14 cellular contexts compared by ENCODE assay signal in the genomic region with DNA sequence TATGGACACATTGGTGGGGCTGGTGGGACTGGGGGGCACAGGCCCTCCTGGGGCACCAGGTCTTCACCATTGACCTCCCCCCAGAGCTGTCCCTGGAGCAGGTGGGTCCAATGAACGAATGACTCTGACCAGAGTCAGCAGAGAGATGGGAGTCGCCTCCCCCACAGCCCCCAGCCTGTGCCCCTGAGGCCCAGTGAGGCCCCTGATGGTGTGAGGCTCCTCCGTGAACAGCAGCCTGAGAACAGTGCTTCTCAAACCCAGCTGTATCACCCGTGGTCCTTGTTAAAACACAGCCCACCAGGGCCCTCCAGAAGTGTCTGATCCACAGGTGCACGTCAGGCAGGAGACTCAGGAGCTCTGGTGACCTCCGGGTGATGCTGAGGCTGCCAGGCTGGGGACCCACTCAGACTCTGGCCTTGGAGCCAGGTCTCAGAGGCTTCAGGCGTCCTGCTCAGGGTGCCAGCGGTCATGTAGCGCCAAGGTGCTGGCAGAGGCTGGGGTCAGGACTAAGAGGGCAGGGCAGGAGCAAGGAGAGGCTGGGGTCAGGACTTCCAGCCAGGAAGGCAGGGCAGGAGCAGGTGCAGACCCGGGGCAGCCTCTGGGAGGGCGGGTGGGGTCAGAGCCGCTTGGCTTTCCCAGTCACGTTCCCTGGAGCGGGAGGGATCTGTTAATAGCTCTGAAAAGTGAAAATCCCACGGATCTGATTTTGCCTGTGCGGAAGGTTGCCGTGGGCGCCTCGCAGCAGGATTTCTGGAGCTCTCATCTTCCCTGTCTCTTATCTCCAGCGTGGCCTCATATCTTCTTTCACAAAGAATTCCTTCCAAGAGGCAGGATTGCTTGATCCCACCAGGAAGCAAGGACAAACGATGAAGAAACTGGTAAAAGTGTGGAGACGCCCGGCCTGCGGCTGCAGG. TPM values are rescaled to one million over a fixed set of nuclear protein-coding genes. Genes with fewer than 3 reads are reported as not detected.
DNase-seq lines count a peak whose midpoint lies in the region; ATAC-seq and TF ChIP-seq lines count a peak whose summit lies in the region.
"Had no signal": no experiment of that assay in that cellular context is flagged by ENCODE, and none has a peak within 500 bp of the region (broad histone marks: within the 10 kb centered on the region; RNA-seq: fewer than 3 reads in every experiment).

No MANE protein-coding gene starts in this region.

- TF ChIP-seq CTCF in natural killer cell (IDR thresholded peaks at IDR 0.05) (no peak), Caco-2 (IDR thresholded peaks at IDR 0.05; ENCODE audit: insufficient read depth in 1 of 2, low read depth in 1 of 2, low read length in 1 of 2, severe bottlenecking in 1 of 2, unreplicated experiment in 1 of 2) (no peak)

- no peaks in the 10 kb centered on the region for H3K79me1 ChIP-seq in neuronal stem cell (ENCODE audit: low read depth, low read length)

- no peak overlapping the region for H3K4me2 ChIP-seq in neuronal stem cell (ENCODE audit: insufficient read depth, low read length, poor library complexity, severe bottlenecking)

- H3K14ac ChIP-seq in neuronal stem cell (ENCODE audit: low read length), result peak overlapping the region; percentile 95

- H3K36me3 Mint-ChIP-seq in natural killer cell treated with Interleukin-12 subunit alpha and Interleukin-12 subunit beta and Interleukin-15 and Interleukin-18, amount 100 ng/mL, for 72 hours, result no peaks in the 10 kb centered on the region
- no peaks in the 10 kb centered on the region for H3K36me3 Mint-ChIP-seq in natural killer cell
- H3K36me3 Mint-ChIP-seq in Caco-2 (ENCODE audit: insufficient read depth, unreplicated experiment), result peaks cover 6% of the 10 kb centered on the region
- H3K36me3 Mint-ChIP-seq: CD4-positive, CD25-positive, alpha-beta regulatory T cell; CD8-positive, alpha-beta memory T cell had no signal

- H3K27me3 ChIP-seq in neuronal stem cell (ENCODE audit: control insufficient read depth in 3 of 3, insufficient read depth in 3 of 3, low read depth in 1 of 3, low read length in 3 of 3) (peaks cover 0 to 6% (median 0%) of the 10 kb centered on the region in 3 experiments), Caco-2 (replicated peaks; ENCODE audit: control insufficient read depth, insufficient read depth, low read length) (no peaks in the 10 kb centered on the region)

- intact Hi-C loops in natural killer cell (cut with micrococcal nuclease), result no loop called here
- intact Hi-C loops in head of caudate nucleus (cut with DNase I), result no loop called here
- intact Hi-C loops in Caco-2 (cut with micrococcal nuclease; ENCODE audit: unreplicated experiment), result no loop called here

- POLR2A ChIA-PET in Caco-2 (lab: Charles Lee), result no interaction called here

- H3K27me3 Mint-ChIP-seq in natural killer cell treated with Interleukin-12 subunit alpha and Interleukin-12 subunit beta and Interleukin-15 and Interleukin-18, amount 100 ng/mL, for 72 hours, result peaks cover 0 to 3% of the 10 kb centered on the region in 2 donors
- H3K27me3 Mint-ChIP-seq in natural killer cell (ENCODE audit: low read depth in 2 of 2) (peaks cover 0 to 2% of the 10 kb centered on the region in 2 donors), Caco-2 (ENCODE audit: insufficient read depth, unreplicated experiment) (no peaks in the 10 kb centered on the region)
- H3K27me3 Mint-ChIP-seq: CD4-positive, CD25-positive, alpha-beta regulatory T cell had no signal

- H3K4me3 ChIP-seq in neuronal stem cell (ENCODE audit: low read length in 2 of 2) (no peak overlapping the region), Caco-2 (ENCODE audit: low read depth, low read length) (no peak overlapping the region)

- H3K18ac ChIP-seq in neuronal stem cell (ENCODE audit: low read length), result peak overlapping the region; percentile 77

- no peak overlapping the region for H3K9ac ChIP-seq in neuronal stem cell (ENCODE audit: low read depth, low read length, poor library complexity)

- H3K23ac ChIP-seq in neuronal stem cell (ENCODE audit: low read depth, low read length, poor library complexity), result peak overlapping the region; percentile 36

- no peak overlapping the region for H2BK120ac ChIP-seq in neuronal stem cell (ENCODE audit: low read depth, low read length)

- no peak for ATAC-seq in natural killer cell treated with Interleukin-12 subunit alpha and Interleukin-12 subunit beta and Interleukin-15 and Interleukin-18, amount 100 ng/mL, for 72 hours
- no peak for ATAC-seq in natural killer cell
- ATAC-seq in HG02970 (IDR thresholded peaks at IDR 0.05; ENCODE audit: low FRiP score, unreplicated experiment), result no peak

- H2BK15ac ChIP-seq in neuronal stem cell (ENCODE audit: low read length), result no peak overlapping the region

- H3K27ac Mint-ChIP-seq in natural killer cell treated with Interleukin-12 subunit alpha and Interleukin-12 subunit beta and Interleukin-15 and Interleukin-18, amount 100 ng/mL, for 72 hours, result no peak overlapping the region
- H3K27ac Mint-ChIP-seq in natural killer cell (no peak overlapping the region), Caco-2 (ENCODE audit: unreplicated experiment) (no peak overlapping the region)
- H3K27ac Mint-ChIP-seq: CD4-positive, CD25-positive, alpha-beta regulatory T cell; H9 had no signal

- H3K4me1 ChIP-seq in neuronal stem cell (ENCODE audit: control insufficient read depth in 2 of 2, insufficient read depth in 1 of 2, low read depth in 1 of 2, low read length in 2 of 2) (peaks cover 0 to 6% of the 10 kb centered on the region in 2 donors), Caco-2 (no peaks in the 10 kb centered on the region)
- H3K4me1 ChIP-seq: BE2C had no signal

- H3K9me3 ChIP-seq in neuronal stem cell (replicated peaks in 1 of 2; ENCODE audit: control insufficient read depth in 2 of 2, insufficient read depth in 1 of 2, low read depth in 1 of 2, low read length in 2 of 2) (peaks cover 0 to 5% of the 10 kb centered on the region in 2 donors), Caco-2 (peaks cover 16% of the 10 kb centered on the region; the same call in 1 of the 2 replicates)
- H3K9me3 ChIP-seq: BE2C had no signal

- peak; percentile 31 for DNase-seq in natural killer cell treated with Interleukin-12 subunit alpha and Interleukin-12 subunit beta and Interleukin-15 and Interleukin-18, amount 100 ng/mL, for 72 hours (ENCODE audit: low spot score)
- no peak for DNase-seq in natural killer cell
- peak in 25 of 42 donors; percentile 8 to 64 (median 44) for DNase-seq in head of caudate nucleus
- no peak for DNase-seq in neuronal stem cell (ENCODE audit: low spot score)
- no peak for DNase-seq in LoVo (ENCODE audit: low spot score)
- DNase-seq in Caco-2, result no peak
- DNase-seq: ACHN; BE2C; CD4-positive, CD25-positive, alpha-beta regulatory T cell; COR-L47; H9 had no signal

- no peak overlapping the region for H3K4me3 Mint-ChIP-seq in natural killer cell treated with Interleukin-12 subunit alpha and Interleukin-12 subunit beta and Interleukin-15 and Interleukin-18, amount 100 ng/mL, for 72 hours
- no peak overlapping the region for H3K4me3 Mint-ChIP-seq in natural killer cell
- no peak overlapping the region for H3K4me3 Mint-ChIP-seq in Caco-2 (ENCODE audit: unreplicated experiment)
- H3K4me3 Mint-ChIP-seq: CD4-positive, CD25-positive, alpha-beta regulatory T cell; CD8-positive, alpha-beta memory T cell; H9 had no signal

- no peaks in the 10 kb centered on the region for H3K9me3 Mint-ChIP-seq in natural killer cell treated with Interleukin-12 subunit alpha and Interleukin-12 subunit beta and Interleukin-15 and Interleukin-18, amount 100 ng/mL, for 72 hours
- no peaks in the 10 kb centered on the region for H3K9me3 Mint-ChIP-seq in natural killer cell
- H3K9me3 Mint-ChIP-seq in Caco-2 (ENCODE audit: unreplicated experiment), result no peaks in the 10 kb centered on the region

- H2BK5ac ChIP-seq in neuronal stem cell (ENCODE audit: low read length), result peak overlapping the region; percentile 31

- CTCF ChIA-PET in Caco-2 (lab: Charles Lee), result no interaction called here

- H4K8ac ChIP-seq in neuronal stem cell (ENCODE audit: low read depth, low read length), result no peak overlapping the region

- no CpG with 5 or more reads among the region's 24 CpGs for WGBS in neuronal stem cell (ENCODE audit: extremely low coverage in 2 of 2, insufficient read length in 2 of 2, insufficient replicate concordance in 1 of 2), 2 donors

- peaks cover 0 to 7% of the 10 kb centered on the region in 2 donors for H3K4me1 Mint-ChIP-seq in natural killer cell treated with Interleukin-12 subunit alpha and Interleukin-12 subunit beta and Interleukin-15 and Interleukin-18, amount 100 ng/mL, for 72 hours (ENCODE audit: low read depth in 2 of 2)
- H3K4me1 Mint-ChIP-seq in natural killer cell (peaks cover 0 to 5% of the 10 kb centered on the region in 2 donors), Caco-2 (ENCODE audit: low read depth, unreplicated experiment) (no peaks in the 10 kb centered on the region)
- H3K4me1 Mint-ChIP-seq: CD4-positive, CD25-positive, alpha-beta regulatory T cell; CD8-positive, alpha-beta memory T cell had no signal

- no peak overlapping the region for H4K91ac ChIP-seq in neuronal stem cell (ENCODE audit: low read depth, low read length, poor library complexity)

- H2AFZ ChIP-seq in neuronal stem cell (ENCODE audit: low read length), result no peak overlapping the region

- no peak overlapping the region for H3K27ac ChIP-seq in neuronal stem cell (replicated peaks; ENCODE audit: low read length)

- H2BK12ac ChIP-seq in neuronal stem cell (ENCODE audit: low read length), result no peak overlapping the region

- H3K36me3 ChIP-seq in neuronal stem cell (replicated peaks in 1 of 2; ENCODE audit: control insufficient read depth in 2 of 2, insufficient read depth in 2 of 2, low read length in 2 of 2) (no peaks in the 10 kb centered on the region), Caco-2 (ENCODE audit: control insufficient read depth, insufficient read depth, low read length) (no peaks in the 10 kb centered on the region)
- H3K36me3 ChIP-seq: BE2C had no signal

- no peak overlapping the region for H2AK5ac ChIP-seq in neuronal stem cell (ENCODE audit: low read depth, low read length)

- H3K4ac ChIP-seq in neuronal stem cell (ENCODE audit: low read length), result no peak overlapping the region

- BruUV-seq in Caco-2 (replicated peaks; lab: Mats Ljungman, UMichigan), result no TSS peak

RNA-seq across cellular contexts. Expression of a gene that starts 35.0 kb away (rescaled TPM):
- total RNA-seq in natural killer cell treated with Interleukin-12 subunit alpha and Interleukin-12 subunit beta and Interleukin-15 and Interleukin-18, amount 100 ng/mL, for 72 hours, result not detected
- not detected for total RNA-seq in natural killer cell
- polyA plus RNA-seq in neuronal stem cell (2013, experiment 1 of 2), result 0.13 TPM
- 0.14 TPM for polyA plus RNA-seq in neuronal stem cell (2013, experiment 2 of 2)
- 0.21 and 0.45 TPM in 2 replicates for total RNA-seq in Caco-2 (2022)
- total RNA-seq: HT-29 had no signal
- polyA plus RNA-seq: CD8-positive, alpha-beta memory T cell had no signal

Comparison
In these comparisons a context has a peak if more than half of its experiments do, and no peak if none do; other contexts are left out.
1. DNase-seq: peak in natural killer cell treated with Interleukin-12 subunit alpha and Interleukin-12 subunit beta and Interleukin-15 and Interleukin-18, amount 100 ng/mL, for 72 hours (single experiment) and head of caudate nucleus (25 of 42); none in natural killer cell (single experiment), neuronal stem cell (single experiment), LoVo (single experiment) and Caco-2 (0 of 2).